In the genomic region with DNA sequence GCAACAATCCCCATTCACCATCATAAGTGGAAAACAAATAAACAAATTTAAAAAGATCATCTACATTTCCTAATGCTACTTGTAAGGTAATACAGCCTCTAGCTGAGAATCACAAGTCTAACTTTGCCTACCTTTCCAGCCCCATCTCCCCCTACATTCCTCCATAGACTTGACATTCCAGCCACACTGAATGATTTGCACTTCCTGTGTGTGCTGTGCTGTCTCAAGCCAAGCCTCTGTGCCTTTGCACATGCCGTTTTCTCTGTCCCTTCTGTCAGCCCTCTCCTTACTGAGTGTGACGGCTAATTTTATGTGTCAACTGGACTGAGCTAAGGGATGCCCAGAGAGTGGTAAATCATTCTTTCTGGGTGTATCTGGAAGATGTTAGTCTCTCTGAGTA, we compare ENCODE assay signal across 16 cellular contexts.
DNase-seq lines count a peak whose midpoint lies in the region; TF ChIP-seq lines count a peak whose summit lies in the region.
"Had no signal": no experiment of that assay in that cellular context is flagged by ENCODE, and none has a peak within 500 bp of the region (broad histone marks: within the 10 kb centered on the region; RNA-seq: fewer than 3 reads in every experiment).

No MANE protein-coding gene starts in this region.

- no peaks in the 10 kb centered on the region for H3K27me3 ChIP-seq in KMS-11 (ENCODE audit: insufficient read depth, low read depth)
- H3K27me3 ChIP-seq in endodermal cell (ENCODE audit: control insufficient read depth, insufficient read depth, low read length, poor library complexity, severe bottlenecking): no peaks in the 10 kb centered on the region

- no peak overlapping the region for H3K4me3 ChIP-seq in KMS-11 (IDR thresholded peaks at IDR 0.05; ENCODE audit: insufficient read depth, low read depth, low read length)
- H3K4me3 ChIP-seq in endodermal cell (ENCODE audit: low read length): no peak overlapping the region

- H3K79me2 ChIP-seq in KMS-11 (ENCODE audit: insufficient read depth, low read depth): no peaks in the 10 kb centered on the region

- DNase-seq in endodermal cell (peak; percentile 50), nephron progenitor cell (no peak), NCI-H345 (lab: John Stamatoyannopoulos, UW) (no peak), NCI-H1105 (lab: John Stamatoyannopoulos, UW) (no peak), NCI-H748 treated with DMSO at 0.1 percent for 48 hours (lab: John Stamatoyannopoulos, UW) (no peak), cerebellar cortex (ENCODE audit: low spot score) (no peak)
- DNase-seq: C1 segment of cervical spinal cord; Calu3; CD4-positive, alpha-beta memory T cell; COR-L47; DMS53; DMS79 treated with DMSO at 0.1 percent for 48 hours; GF-D8; H9 had no signal

- WGBS in endodermal cell (ENCODE audit: insufficient coverage in 1 of 2, insufficient read length in 1 of 2), 2 experiments: 83 to 96% methylated on average over 2 of the region's 2 CpGs

- H3K27ac ChIP-seq in KMS-11: no peak overlapping the region
- peak overlapping the region; percentile 34; the same call in 1 of the 2 replicates for H3K27ac ChIP-seq in VCaP
- no peak overlapping the region for H3K27ac ChIP-seq in endodermal cell (ENCODE audit: low read depth, low read length)

- H3K9ac ChIP-seq in KMS-11 (no peak overlapping the region), endodermal cell (ENCODE audit: extremely low read depth, low read length, poor library complexity, severe bottlenecking) (no peak overlapping the region)

- H4K20me1 ChIP-seq in KMS-11 (ENCODE audit: insufficient read depth): no peaks in the 10 kb centered on the region

- H3K27ac Mint-ChIP-seq in endodermal cell: no peak overlapping the region
- H3K27ac Mint-ChIP-seq in nephron progenitor cell: peak overlapping the region; percentile 3
- H3K27ac Mint-ChIP-seq: CD4-positive, alpha-beta memory T cell; H9 had no signal

- no peaks in the 10 kb centered on the region for H3K9me3 ChIP-seq in endodermal cell (ENCODE audit: control insufficient read depth, low read length)

- H3K9me3 Mint-ChIP-seq in endodermal cell: no peaks in the 10 kb centered on the region
- H3K9me3 Mint-ChIP-seq in nephron progenitor cell: no peaks in the 10 kb centered on the region
- H3K9me3 Mint-ChIP-seq: H9 had no signal

- H3K4me1 ChIP-seq in KMS-11 (ENCODE audit: low read depth, poor library complexity, severe bottlenecking): peaks cover 37% of the 10 kb centered on the region
- H3K4me1 ChIP-seq in endodermal cell (ENCODE audit: control insufficient read depth, insufficient read depth, low read length): peaks cover 4% of the 10 kb centered on the region

- H3K4me1 Mint-ChIP-seq in endodermal cell: peaks cover 5% of the 10 kb centered on the region
- peaks cover 7% of the 10 kb centered on the region for H3K4me1 Mint-ChIP-seq in nephron progenitor cell
- H3K4me1 Mint-ChIP-seq: CD4-positive, alpha-beta memory T cell had no signal

- H3K36me3 ChIP-seq in KMS-11 (ENCODE audit: insufficient read depth) (no peaks in the 10 kb centered on the region), endodermal cell (ENCODE audit: control insufficient read depth, insufficient read depth, low read length) (no peaks in the 10 kb centered on the region)

- H3K27me3 Mint-ChIP-seq in endodermal cell (ENCODE audit: insufficient read depth) (peaks cover 4% of the 10 kb centered on the region), nephron progenitor cell (ENCODE audit: low read depth, poor library complexity) (peaks cover 18% of the 10 kb centered on the region)

- no peak overlapping the region for H3K4me2 ChIP-seq in KMS-11

- H3K36me3 Mint-ChIP-seq in endodermal cell (ENCODE audit: low read depth) (no peaks in the 10 kb centered on the region), nephron progenitor cell (ENCODE audit: low read depth) (no peaks in the 10 kb centered on the region)
- H3K36me3 Mint-ChIP-seq: CD4-positive, alpha-beta memory T cell had no signal

- H2AFZ ChIP-seq in KMS-11 (ENCODE audit: low read depth): peak overlapping the region; percentile 22; the same call in 1 of the 2 replicates

- TF ChIP-seq CTCF in KMS-11 (conservative IDR thresholded peaks at IDR 0.05; ENCODE audit: low read depth, low read length): no peak
- TF ChIP-seq CTCF in VCaP (conservative IDR thresholded peaks at IDR 0.05): no peak
- TF ChIP-seq CTCF in endodermal cell (conservative IDR thresholded peaks at IDR 0.05): no peak
- TF ChIP-seq CTCF in nephron progenitor cell (IDR thresholded peaks at IDR 0.05): no peak

- no peak overlapping the region for H3K4me3 Mint-ChIP-seq in endodermal cell
- no peak overlapping the region for H3K4me3 Mint-ChIP-seq in nephron progenitor cell
- H3K4me3 Mint-ChIP-seq: CD4-positive, alpha-beta memory T cell; H9 had no signal
